In genomic region chr2:12818416-12819097, GRCh38 we compare ENCODE assay signal across 15 cellular contexts.
DNase-seq lines count a peak whose midpoint lies in the region; ATAC-seq and TF ChIP-seq lines count a peak whose summit lies in the region.
"Had no signal": no experiment of that assay in that cellular context is flagged by ENCODE, and none has a peak within 500 bp of the region (broad histone marks: within the 10 kb centered on the region; RNA-seq: fewer than 3 reads in every experiment).

No MANE protein-coding gene starts in this region.

- no peaks in the 10 kb centered on the region for H3K9me3 ChIP-seq in body of pancreas
- H3K9me3 ChIP-seq in hepatocyte (ENCODE audit: low read depth), result no peaks in the 10 kb centered on the region
- H3K9me3 ChIP-seq in gastrocnemius medialis, result no peaks in the 10 kb centered on the region

- DNase-seq in body of pancreas (no peak), hepatocyte (ENCODE audit: low spot score) (no peak), gastrocnemius medialis (no peak), NOMO-1 treated with dmso at 0.1 percent for 144 hours (lab: John Stamatoyannopoulos, UW; ENCODE audit: unreplicated experiment) (no peak), activated T-cell treated with anti-CD3 and anti-CD28 coated beads for 4 hours (no peak), DMS53 treated with DMSO at 0.1 percent for 48 hours (lab: John Stamatoyannopoulos, UW; ENCODE audit: unreplicated experiment) (no peak)
- DNase-seq: activated naive CD8-positive, alpha-beta T cell treated with anti-CD3 and anti-CD28 coated beads, Interleukin-2, amount 10 ng/mL, durations not matched to agents 7 days and 5 days; DND-41; KG1; NCI-H2029 treated with DMSO at 0.1 percent for 48 hours; stimulated activated CD4-positive, alpha-beta T cell treated with anti-CD3 and anti-CD28 coated beads, Interleukin-2, amount 100 ng/mL, for 24 hours; stimulated activated naive CD4-positive, alpha-beta T cell; T-helper 2 cell had no signal

- H3K4me1 ChIP-seq in ACC112 (ENCODE audit: control insufficient read depth, insufficient read depth, low read length, unreplicated experiment) (peaks cover 55% of the 10 kb centered on the region), body of pancreas (peaks cover 7% of the 10 kb centered on the region), hepatocyte (ENCODE audit: insufficient read depth) (peaks cover 5% of the 10 kb centered on the region), gastrocnemius medialis (peaks cover 19 to 20% of the 10 kb centered on the region in 2 donors)

- peak; percentile 53 for ATAC-seq in body of pancreas
- ATAC-seq in gastrocnemius medialis, result peak; percentile 30 to 39
- no peak for ATAC-seq in HG03045 (IDR thresholded peaks at IDR 0.05; ENCODE audit: unreplicated experiment)

- H3K4me2 ChIP-seq in hepatocyte, result peak overlapping the region; percentile 4

- intact Hi-C loops in body of pancreas (cut with DNase I) (no loop called here), gastrocnemius medialis (cut with DNase I; ENCODE audit: low total_unique reads) (no loop called here)

- TF ChIP-seq POLR2A in body of pancreas (IDR thresholded peaks at IDR 0.05) (no peak), gastrocnemius medialis (IDR thresholded peaks at IDR 0.05) (no peak)

- 80 to 81% methylated on average over 11 of the region's 11 CpGs for WGBS in body of pancreas, 2 donors
- WGBS in hepatocyte (ENCODE audit: low lambda C conversion rate, missing lambda C conversion rate), result 88% methylated on average over 9 of the region's 11 CpGs

- TF ChIP-seq CTCF in body of pancreas (IDR thresholded peaks at IDR 0.05) (no peak), hepatocyte (IDR thresholded peaks at IDR 0.05; ENCODE audit: poor library complexity) (no peak), gastrocnemius medialis (IDR thresholded peaks at IDR 0.05 in 4 of 5, conservative IDR thresholded peaks at IDR 0.05 in 1 of 5) (no peak)

- peak overlapping the region; percentile 93 for H3K27ac ChIP-seq in ACC112 (ENCODE audit: low read depth, low read length)
- H3K27ac ChIP-seq in body of pancreas, result peak overlapping the region in 3 of 4 donors; percentile 46 to 70 (median 66)
- H3K27ac ChIP-seq in hepatocyte, result peak overlapping the region; percentile 68
- peak overlapping the region; percentile 65 to 74 (median 70) for H3K27ac ChIP-seq in gastrocnemius medialis

- peak overlapping the region; percentile 10; the same call in 1 of the 2 replicates for H3K4me3 ChIP-seq in ACC112 (ENCODE audit: low read depth, low read length)
- no peak overlapping the region for H3K4me3 ChIP-seq in body of pancreas
- no peak overlapping the region for H3K4me3 ChIP-seq in hepatocyte
- H3K4me3 ChIP-seq in gastrocnemius medialis, result no peak overlapping the region

- H2AFZ ChIP-seq in ACC112 (ENCODE audit: low read length, unreplicated experiment) (no peak overlapping the region), hepatocyte (no peak overlapping the region)

- H3K9me2 ChIP-seq in hepatocyte (replicated peaks; ENCODE audit: insufficient read depth), result no peaks in the 10 kb centered on the region

- H4K20me1 ChIP-seq in hepatocyte (ENCODE audit: insufficient read depth, poor library complexity, severe bottlenecking), result no peaks in the 10 kb centered on the region

- no peaks in the 10 kb centered on the region for H3K27me3 ChIP-seq in ACC112 (ENCODE audit: insufficient read depth, low read length)
- H3K27me3 ChIP-seq in body of pancreas, result no peaks in the 10 kb centered on the region
- H3K27me3 ChIP-seq in hepatocyte, result no peaks in the 10 kb centered on the region
- no peaks in the 10 kb centered on the region for H3K27me3 ChIP-seq in gastrocnemius medialis

- H3K36me3 ChIP-seq in ACC112 (ENCODE audit: insufficient read depth, low read length) (no peaks in the 10 kb centered on the region), body of pancreas (replicated peaks in 1 of 2; ENCODE audit: insufficient read depth in 1 of 2, low read depth in 2 of 2) (no peaks in the 10 kb centered on the region), hepatocyte (replicated peaks; ENCODE audit: insufficient read depth, low read depth) (no peaks in the 10 kb centered on the region), gastrocnemius medialis (no peaks in the 10 kb centered on the region)

- no peaks in the 10 kb centered on the region for H3K79me2 ChIP-seq in ACC112 (ENCODE audit: control insufficient read depth, insufficient read depth, low read length, unreplicated experiment)
- no peaks in the 10 kb centered on the region for H3K79me2 ChIP-seq in hepatocyte

- in situ Hi-C loops in gastrocnemius medialis (cut with MboI; ENCODE audit: low sequenced_read_pairs in 4 of 4), result no loop called here
